ENCODE assay signal across 8 cellular contexts in the genomic region with DNA sequence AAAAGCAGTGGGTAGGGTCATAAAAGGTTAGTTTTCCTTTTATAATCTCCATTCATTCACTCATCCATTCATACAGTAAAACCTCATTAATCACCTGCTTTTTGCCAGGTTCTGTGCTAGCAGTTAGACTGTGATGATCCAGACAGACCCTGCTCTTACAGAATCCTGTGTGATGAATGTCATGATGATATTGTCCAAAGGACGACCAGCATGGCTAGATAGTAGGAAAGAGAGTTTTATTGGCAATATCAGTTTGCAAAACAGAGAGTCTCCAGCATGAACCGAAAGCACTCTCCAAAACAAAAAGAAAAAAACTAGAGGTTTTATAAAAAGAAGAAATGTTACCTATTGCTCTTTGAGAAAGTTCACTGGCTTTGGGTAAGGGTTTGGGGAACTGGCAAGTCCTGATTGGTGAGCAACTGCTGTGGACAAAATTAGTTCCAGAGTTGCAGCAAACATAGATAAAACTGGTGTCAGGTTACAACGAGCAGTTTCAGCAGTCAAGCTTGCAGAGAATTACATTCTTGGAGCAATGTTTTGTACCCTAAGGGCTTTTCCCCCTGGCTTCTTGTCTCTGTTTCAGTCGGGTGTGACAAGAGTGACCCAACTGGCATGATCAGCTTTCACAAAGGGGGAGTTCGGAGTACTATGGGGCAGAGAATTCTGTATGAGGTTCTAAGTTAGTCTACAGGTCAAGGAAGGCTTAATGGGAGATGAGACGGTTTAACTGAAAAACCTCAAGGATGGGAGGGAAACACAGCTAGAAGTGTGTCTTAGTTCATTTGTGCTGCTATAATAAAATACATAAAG. TPM values are rescaled to one million over a fixed set of nuclear protein-coding genes. Genes with fewer than 3 reads are reported as not detected.
DNase-seq lines count a peak whose midpoint lies in the region; ATAC-seq and TF ChIP-seq lines count a peak whose summit lies in the region.

No MANE protein-coding gene starts in this region.

- H4K20me1 ChIP-seq in HCT116 (ENCODE audit: insufficient read depth) (no peaks in the 10 kb centered on the region), PC-3 (ENCODE audit: low read length) (0 out of 2 replicates have a peak, but pooled peaks cover 3% of the 10 kb centered on the region)

- peak overlapping the region; percentile 21; the same call in 1 of the 2 replicates for H3K27ac ChIP-seq in HCT116 (ENCODE audit: low read depth, low read length)
- H3K27ac ChIP-seq in PC-3 (ENCODE audit: low read length), result peak overlapping the region; percentile 85
- peak overlapping the region; percentile 12 to 74 (median 46) for H3K27ac ChIP-seq in gastrocnemius medialis

- no peak overlapping the region for H2AFZ ChIP-seq in HCT116 (ENCODE audit: low read depth, low read length, poor library complexity, severe bottlenecking)
- no peak overlapping the region for H2AFZ ChIP-seq in PC-3 (ENCODE audit: low read length)

- RAD21 ChIA-PET in HCT116 (lab: Charles Lee; ENCODE audit: low non-redundant PET in 1 of 2, low total read pairs in 2 of 2, uncharacterized antibody in 2 of 2, unreplicated experiment in 2 of 2), result no interaction called here

- H3F3A ChIP-seq in PC-3 (ENCODE audit: low read length, unreplicated experiment), result no peaks in the 10 kb centered on the region

- H3K4me1 ChIP-seq in HCT116 (ENCODE audit: control insufficient read depth in 1 of 2, insufficient read depth in 2 of 2, low read length in 2 of 2), result peaks cover 16 to 24% of the 10 kb centered on the region in 2 experiments
- H3K4me1 ChIP-seq in PC-3 (ENCODE audit: insufficient read depth, low read length), result peaks cover 47% of the 10 kb centered on the region
- H3K4me1 ChIP-seq in gastrocnemius medialis, result peaks cover 36 to 39% of the 10 kb centered on the region in 2 donors

- H3K27me3 ChIP-seq in HCT116 (ENCODE audit: insufficient read depth, low read length) (no peaks in the 10 kb centered on the region), PC-3 (ENCODE audit: low read length) (no peaks in the 10 kb centered on the region), gastrocnemius medialis (no peaks in the 10 kb centered on the region)

- ATAC-seq in HCT116 (peak; percentile 46; the same call in 1 of the 2 replicates), PC-3 (peak; percentile 59), gastrocnemius medialis (peak; percentile 65 to 88)

- in situ Hi-C loops in gastrocnemius medialis (cut with MboI; ENCODE audit: low sequenced_read_pairs in 4 of 4), result no loop called here

- H3K4me2 ChIP-seq in HCT116 (ENCODE audit: low read length) (peak overlapping the region; percentile 27), PC-3 (ENCODE audit: low read length) (peak overlapping the region; percentile 86)

- H3K36me3 ChIP-seq in HCT116 (ENCODE audit: control insufficient read depth in 1 of 2, insufficient read depth in 2 of 2, low read length in 2 of 2) (no peaks in the 10 kb centered on the region), PC-3 (ENCODE audit: low read depth, low read length) (peaks cover 21% of the 10 kb centered on the region; the same call in 1 of the 2 replicates), gastrocnemius medialis (peaks cover 0 to 12% of the 10 kb centered on the region in 2 donors)

- CTCF ChIA-PET in HCT116 (lab: Charles Lee) (no interaction called here), PC-3 (lab: Charles Lee) (no interaction called here)

- H3K9me2 ChIP-seq in HCT116 (ENCODE audit: insufficient read depth) (no peaks in the 10 kb centered on the region), PC-3 (replicated peaks; ENCODE audit: low read length) (no peaks in the 10 kb centered on the region)

- intact Hi-C loops in HCT116 (cut with micrococcal nuclease) (no loop called here), PC-3 (cut with micrococcal nuclease) (loop anchor here (5.0 kb wide), 1 partner anchor 162 kb away; no protein-coding TSS in a partner anchor), gastrocnemius medialis (cut with DNase I; ENCODE audit: low total_unique reads) (loop anchor here (5.0 kb wide), 1 partner anchor 52 kb away; no protein-coding TSS in a partner anchor)

- POLR2A ChIA-PET in HCT116 (lab: Charles Lee), result no interaction called here
- POLR2A ChIA-PET in PC-3 (lab: Charles Lee; ENCODE audit: unreplicated experiment), result interaction anchor here (0.6 kb wide), 1 partner anchor 14 kb away, joined by 11 read pairs; no protein-coding TSS in a partner anchor

- TF ChIP-seq CTCF in HCT116 (IDR thresholded peaks at IDR 0.05 in 2 of 3, conservative IDR thresholded peaks at IDR 0.05 in 1 of 3; ENCODE audit: borderline replicate concordance in 1 of 3, insufficient read depth in 1 of 3, low read depth in 2 of 3, low read length in 2 of 3) (no peak), PC-3 (conservative IDR thresholded peaks at IDR 0.05; ENCODE audit: low read depth, low read length) (no peak), gastrocnemius medialis (IDR thresholded peaks at IDR 0.05 in 4 of 5, conservative IDR thresholded peaks at IDR 0.05 in 1 of 5) (no peak)

- H3K9ac ChIP-seq in HCT116 (ENCODE audit: low read length) (no peak overlapping the region), PC-3 (ENCODE audit: low read length) (peak overlapping the region; percentile 25; the same call in 1 of the 2 replicates)

- no peaks in the 10 kb centered on the region for H3K9me3 ChIP-seq in HCT116 (ENCODE audit: control insufficient read depth in 1 of 2, insufficient read depth in 1 of 2, low read depth in 1 of 2, low read length in 2 of 2)
- no peaks in the 10 kb centered on the region for H3K9me3 ChIP-seq in PC-3 (ENCODE audit: low read length)
- H3K9me3 ChIP-seq in gastrocnemius medialis, result no peaks in the 10 kb centered on the region

- H3K4me3 ChIP-seq in HCT116 (replicated peaks in 1 of 2; ENCODE audit: low read depth in 1 of 2, low read length in 2 of 2) (no peak overlapping the region), PC-3 (ENCODE audit: low read length) (peak overlapping the region; percentile 54), gastrocnemius medialis (peak overlapping the region in 1 of 4 donors; percentile 3)

- H3K79me2 ChIP-seq in HCT116 (ENCODE audit: insufficient read depth, low read length), result peaks cover 62% of the 10 kb centered on the region
- H3K79me2 ChIP-seq in PC-3 (ENCODE audit: low read length), result peaks cover 49% of the 10 kb centered on the region

- TF ChIP-seq POLR2A in HCT116 (IDR thresholded peaks at IDR 0.05; ENCODE audit: borderline replicate concordance, extremely low read depth, insufficient read depth, insufficient read length) (no peak), gastrocnemius medialis (IDR thresholded peaks at IDR 0.05) (no peak)

- DNase-seq in HCT116 (ENCODE audit: low read depth, low spot score) (peak; percentile 2), PC-3 (peak; percentile 85), fibroblast of peridontal ligament (ENCODE audit: extremely low read depth) (peak; percentile 91), gastrocnemius medialis (peak in 1 of 2 donors; percentile 14), AML-193 (lab: John Stamatoyannopoulos, UW) (no peak), globus pallidus (ENCODE audit: low spot score) (no peak), cerebellum (ENCODE audit: low spot score) (no peak), SW480 (ENCODE audit: low spot score) (no peak)

- TF ChIP-seq RAD21 in HCT116 (IDR thresholded peaks at IDR 0.05; ENCODE audit: low read depth), result no peak

- BruUV-seq in HCT116 (replicated peaks; lab: Mats Ljungman, UMichigan) (no TSS peak), PC-3 (replicated peaks; lab: Mats Ljungman, UMichigan) (no TSS peak)

TF ChIP-seq in HCT116, 20 proteins besides CTCF, POLR2A, EP300 and RAD21:
- TF ChIP-seq EGR1 (IDR thresholded peaks at IDR 0.05; ENCODE audit: low read depth) (no peak), ZFX (IDR thresholded peaks at IDR 0.05) (no peak)
- TF ChIP-seq, protein P1, sequence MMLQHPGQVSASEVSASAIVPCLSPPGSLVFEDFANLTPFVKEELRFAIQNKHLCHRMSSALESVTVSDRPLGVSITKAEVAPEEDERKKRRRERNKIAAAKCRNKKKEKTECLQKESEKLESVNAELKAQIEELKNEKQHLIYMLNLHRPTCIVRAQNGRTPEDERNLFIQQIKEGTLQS (IDR thresholded peaks at IDR 0.05), result no peak

RNA-seq across cellular contexts. Expression of a gene that starts 58.3 kb away (rescaled TPM):
- total RNA-seq in HCT116 (2021; ENCODE audit: unreplicated experiment) (83.7 TPM), PC-3 (2014; rRNA removed) (77.6 and 102 TPM in 2 replicates), gastrocnemius medialis (10 to 100 TPM; 20.5 to 41.1 (median 28.6) TPM), cerebellum (96.3 TPM)
- polyA plus RNA-seq in HCT116 (2012), result 39.6 and 47.1 TPM in 2 replicates

Comparison
In these comparisons a context has a peak if more than half of its experiments do, and no peak if none do; other contexts are left out.
1. DNase-seq: peak in HCT116 (single experiment), PC-3 (single experiment) and fibroblast of peridontal ligament (single experiment); none in AML-193 (0 of 2), globus pallidus (single experiment), cerebellum (single experiment) and SW480 (single experiment).
2. H3K27ac ChIP-seq: peak in every context shown above with its lines; median percentile 85 in PC-3; 46 in gastrocnemius medialis; 21 in HCT116.
3. Peak in every context shown above with its lines, with median percentiles within 50 percentile points of each other: ATAC-seq.